In genomic region chr7:66683094-66683769, GRCh38 we compare ENCODE assay signal across 8 cellular contexts. TPM values are rescaled to one million over a fixed set of nuclear protein-coding genes. Genes with fewer than 3 reads are reported as not detected.
A peak's percentile ranks its signal among the peaks of the same experiment; 100 is the strongest.
DNase-seq lines count a peak whose midpoint lies in the region; ATAC-seq, FAIRE-seq and TF ChIP-seq lines count a peak whose summit lies in the region.
"Not testable (repeated sequence)": the region's sequence is repeated elsewhere in the genome, so short reads cannot be mapped to it uniquely, and the experiment has no call there.

No MANE protein-coding gene starts in this region.

- peak overlapping the region; percentile 76; the same call in 1 of the 2 replicates for H3K4me2 ChIP-seq in MM.1S (ENCODE audit: low read depth, low read length)
- H3K4me2 ChIP-seq in K562 (ENCODE audit: insufficient read depth, low read length) = peak overlapping the region; percentile 90
- peak overlapping the region; percentile 90 for H3K4me2 ChIP-seq in parathyroid adenoma (ENCODE audit: low read length)

- not testable (repeated sequence) for TF ChIP-seq EP300 in K562 (IDR thresholded peaks at IDR 0.05; ENCODE audit: low read length)

- peak overlapping the region; percentile 39 for H3K27ac Mint-ChIP-seq in activated CD4-positive, alpha-beta T cell treated with anti-CD3 and anti-CD28 coated beads for 36 hours

- peaks cover 29% of the 10 kb centered on the region for H3K4me1 Mint-ChIP-seq in activated CD4-positive, alpha-beta T cell treated with anti-CD3 and anti-CD28 coated beads for 36 hours

- not testable (repeated sequence) for H3K27ac ChIP-seq in MM.1S (ENCODE audit: low read length); K562 (ENCODE audit: extremely low read depth, low read depth, low read length); parathyroid adenoma; upper lobe of right lung

- H3K4me1 ChIP-seq in MM.1S (ENCODE audit: low read length); parathyroid adenoma: not testable (repeated sequence)
- H3K4me1 ChIP-seq in K562 (replicated peaks in 1 of 2; ENCODE audit: control insufficient read depth in 2 of 2, insufficient read depth in 2 of 2, low read length in 2 of 2) (peaks cover 20 to 46% of the 10 kb centered on the region in 2 experiments; a peak in 4 of 5 replicates), upper lobe of right lung (peaks cover 10% of the 10 kb centered on the region)

- not testable (repeated sequence) for TF ChIP-seq RAD21 in K562 (CRISPR knock-in tag; conservative IDR thresholded peaks at IDR 0.05 in 1 of 2, IDR thresholded peaks at IDR 0.05 in 1 of 2)

- not testable (repeated sequence) for FAIRE-seq in K562 (lab: Jason Lieb, UNC)

- not testable (repeated sequence) for H4K20me1 ChIP-seq in MM.1S (ENCODE audit: insufficient read depth, low read length); K562 (replicated peaks; ENCODE audit: control insufficient read depth, insufficient read depth, low read length)

- H3K4me3 ChIP-seq in MM.1S (ENCODE audit: low read length) = peak overlapping the region; percentile 92
- H3K4me3 ChIP-seq in K562 = peak overlapping the region; percentile 65
- not testable (repeated sequence) for H3K4me3 ChIP-seq in lower leg skin (ENCODE audit: low read depth, poor library complexity, severe bottlenecking)
- H3K4me3 ChIP-seq in parathyroid adenoma (ENCODE audit: low read depth, low read length) = peak overlapping the region; percentile 93
- H3K4me3 ChIP-seq in upper lobe of right lung = peak overlapping the region; percentile 95

- not testable (repeated sequence) for H3K9me2 ChIP-seq in MM.1S (replicated peaks; ENCODE audit: insufficient read depth, low read length)

- POLR2A ChIA-PET in activated CD4-positive, alpha-beta T cell treated with anti-CD3 and anti-CD28 coated beads for 36 hours (lab: Charles Lee) = interaction anchor here (0.6 kb wide), 1 partner anchor 14 kb away, joined by 5 read pairs; no protein-coding TSS in a partner anchor
- POLR2A ChIA-PET in K562 (lab: Yijun Ruan, JAX) = interaction anchor here (0.6 to 1.4 kb wide), 3 partner anchors 14 to 189 kb away, joined by 3 to 7 read pairs (median 4); no protein-coding TSS in a partner anchor

- not testable (repeated sequence) for H3K79me2 ChIP-seq in MM.1S (ENCODE audit: low read length)
- H3K79me2 ChIP-seq in K562 (ENCODE audit: control insufficient read depth, insufficient read depth, low read length) (peaks cover 49% of the 10 kb centered on the region), parathyroid adenoma (peaks cover 11% of the 10 kb centered on the region)

- not testable (repeated sequence) for TF ChIP-seq CTCF in MM.1S (IDR thresholded peaks at IDR 0.05; ENCODE audit: low read length); K562 (IDR thresholded peaks at IDR 0.05 in 2 of 3, conservative IDR thresholded peaks at IDR 0.05 in 1 of 3; ENCODE audit: insufficient read depth in 2 of 3, low read depth in 1 of 3, low read length in 3 of 3); lower leg skin (IDR thresholded peaks at IDR 0.05); parathyroid adenoma (IDR thresholded peaks at IDR 0.05); upper lobe of right lung (IDR thresholded peaks at IDR 0.05)

- H3K27me3 ChIP-seq in MM.1S (replicated peaks; ENCODE audit: insufficient read depth, low read length); K562 (ENCODE audit: control insufficient read depth in 2 of 2, insufficient read depth in 2 of 2, low read length in 2 of 2); parathyroid adenoma (ENCODE audit: control insufficient read depth, insufficient read depth, low read length); upper lobe of right lung: not testable (repeated sequence)

- TF ChIP-seq POLR2A in K562 (conservative IDR thresholded peaks at IDR 0.05); lower leg skin (IDR thresholded peaks at IDR 0.05): not testable (repeated sequence)

- in situ Hi-C loops in K562 (cut with MboI) = not testable (repeated sequence)

- H3K4me3 Mint-ChIP-seq in activated CD4-positive, alpha-beta T cell treated with anti-CD3 and anti-CD28 coated beads for 36 hours = peak overlapping the region; percentile 90

- H3K27me3 Mint-ChIP-seq in activated CD4-positive, alpha-beta T cell treated with anti-CD3 and anti-CD28 coated beads for 36 hours = not testable (repeated sequence)

- WGBS in K562 (ENCODE audit: insufficient coverage, low coverage, missing lambda C conversion rate) = 62% methylated on average over 10 of the region's 10 CpGs
- WGBS in lower leg skin, 2 donors = 49% methylated on average over 10 of the region's 10 CpGs

- H2AFZ ChIP-seq in MM.1S (ENCODE audit: low read length); K562 (ENCODE audit: low read depth, low read length): not testable (repeated sequence)
- H2AFZ ChIP-seq in parathyroid adenoma = peak overlapping the region; percentile 97

- not testable (repeated sequence) for H3K9me1 ChIP-seq in K562 (ENCODE audit: control insufficient read depth, insufficient read depth, low read length)

- DNase-seq in ELR (ENCODE audit: low read depth) (peak; percentile 66), fibroblast of gingiva (ENCODE audit: low read depth) (peak; percentile 35), lower leg skin (ENCODE audit: low spot score in 2 of 2) (peak; percentile 35 to 70)
- DNase-seq in MM.1S; activated CD4-positive, alpha-beta T cell treated with anti-CD3 and anti-CD28 coated beads for 36 hours; K562 (ENCODE audit: extremely low read depth in 1 of 4, low spot score in 3 of 4); upper lobe of right lung: not testable (repeated sequence)

- H3K36me3 Mint-ChIP-seq in activated CD4-positive, alpha-beta T cell treated with anti-CD3 and anti-CD28 coated beads for 36 hours (ENCODE audit: low read depth) = not testable (repeated sequence)

- CTCF ChIA-PET in activated CD4-positive, alpha-beta T cell treated with anti-CD3 and anti-CD28 coated beads for 36 hours (lab: Charles Lee) = interaction anchor here (0.8 kb wide), 1 partner anchor 94 kb away, joined by 3 read pairs; no protein-coding TSS in a partner anchor
- CTCF ChIA-PET in K562 (lab: Yijun Ruan, JAX; ENCODE audit: low intra/inter-chr PET ratio) = interaction anchor here (0.6 kb wide), 1 partner anchor 399 kb away, joined by 3 read pairs; no protein-coding TSS in a partner anchor

- ATAC-seq in activated CD4-positive, alpha-beta T cell treated with anti-CD3 and anti-CD28 coated beads for 36 hours; K562; upper lobe of right lung: not testable (repeated sequence)

- not testable (repeated sequence) for H3K9me3 Mint-ChIP-seq in activated CD4-positive, alpha-beta T cell treated with anti-CD3 and anti-CD28 coated beads for 36 hours (ENCODE audit: low read depth)

- intact Hi-C loops in activated CD4-positive, alpha-beta T cell treated with anti-CD3 and anti-CD28 coated beads for 36 hours (cut with DNase I, micrococcal nuclease) = loop anchor here (2.0 to 10.0 kb wide), 4 partner anchors 58 to 268 kb away; partner anchors contain the start of genes RABGEF1 (in 1 of the 2) and TMEM248 (in 1 of the 2)
- intact Hi-C loops in K562 (cut with micrococcal nuclease); lower leg skin (cut with DNase I; ENCODE audit: low total_unique reads); upper lobe of right lung (cut with DNase I): not testable (repeated sequence)

- H3F3A ChIP-seq in MM.1S (ENCODE audit: insufficient read depth, low read length) = not testable (repeated sequence)

- not testable (repeated sequence) for H3K9ac ChIP-seq in MM.1S (ENCODE audit: low read length); parathyroid adenoma
- H3K9ac ChIP-seq in K562 (ENCODE audit: insufficient read depth in 1 of 2, low read depth in 2 of 2, low read length in 2 of 2) = peak overlapping the region in 1 of 2 experiments; percentile 85; a peak in 1 of 4 replicates

- H3K36me3 ChIP-seq in MM.1S (replicated peaks; ENCODE audit: insufficient read depth, low read length); K562 (ENCODE audit: control insufficient read depth, insufficient read depth, low read length); parathyroid adenoma (ENCODE audit: control insufficient read depth, insufficient read depth, low read length); upper lobe of right lung: not testable (repeated sequence)

- not testable (repeated sequence) for BruUV-seq in K562 (replicated peaks; lab: Mats Ljungman, UMichigan)

- H3K9me3 ChIP-seq in MM.1S (replicated peaks; ENCODE audit: insufficient read depth, low read length); K562 (replicated peaks; ENCODE audit: control insufficient read depth, insufficient read depth, low read depth, low read length); parathyroid adenoma (ENCODE audit: control insufficient read depth, low read length); upper lobe of right lung: not testable (repeated sequence)

RNA-seq across cellular contexts. Expression of gene KCTD7, which starts 54.6 kb away (rescaled TPM):
- total RNA-seq in activated CD4-positive, alpha-beta T cell treated with anti-CD3 and anti-CD28 coated beads for 36 hours = 1 to 10 TPM; 7.8 TPM
- 25.1 and 37.5 TPM in 2 replicates for total RNA-seq in K562 (2011; cell fraction: chromatin; rRNA removed; ENCODE audit: low replicate concordance)
- 22.6 and 24.3 TPM in 2 replicates for total RNA-seq in K562 (2011; cell fraction: nucleolus; rRNA removed)
- total RNA-seq in K562 (2011; cell fraction: nucleoplasm; rRNA removed) = 26.7 and 37.0 TPM in 2 replicates
- total RNA-seq in K562 (2014; rRNA removed) (5.0 and 10.3 TPM in 2 replicates), K562 (2014; rRNA removed; fragmentation: Illumina TruSeq; extraction: Trizol) (9.0 and 9.6 TPM in 2 replicates), K562 (2015; rRNA removed; fragmentation: Illumina TruSeq; extraction: Trizol) (7.6 and 8.2 TPM in 2 replicates), K562 (2021) (11.4 and 12.3 TPM in 2 replicates), lower leg skin (1 to 10 TPM; 5.1 to 8.2 (median 6.1) TPM), upper lobe of right lung (12.5 TPM)
- polyA plus RNA-seq in K562 (2011; rRNA removed) (23.6 and 26.0 TPM in 2 replicates), K562 (2014; fragmentation: Illumina TruSeq; extraction: Trizol) (10.6 and 11.8 TPM in 2 replicates), K562 (2014; fragmentation: Nextera tagmentation; extraction: Ambion mirVana) (1 to 10 TPM; 1.5 to 1.7 TPM), K562 (2014; rRNA removed) (10.1 and 11.7 TPM in 2 replicates)
- 25.6 and 33.4 TPM in 2 replicates for polyA plus RNA-seq in K562 (2011; cell fraction: cytosol; rRNA removed)
- 46.8 and 68.8 TPM in 2 replicates for polyA plus RNA-seq in K562 (2011; cell fraction: nucleus; rRNA removed)
- polyA plus RNA-seq in K562 (2012) = 7.9 and 17.0 TPM in 2 replicates
- 10.4 and 17.3 TPM in 2 replicates for polyA minus RNA-seq in K562 (2011; rRNA and poly(A)+ RNA removed)
- polyA minus RNA-seq in K562 (2011; cell fraction: cytosol; rRNA and poly(A)+ RNA removed) = 7.6 and 9.8 TPM in 2 replicates
- polyA minus RNA-seq in K562 (2011; cell fraction: nucleus; rRNA and poly(A)+ RNA removed) = 10.2 and 12.0 TPM in 2 replicates

RNA-seq across cellular contexts. Expression of gene RABGEF1, which starts 57.3 kb away (rescaled TPM):
- 10 to 100 TPM; 19.3 to 22.5 TPM for total RNA-seq in activated CD4-positive, alpha-beta T cell treated with anti-CD3 and anti-CD28 coated beads for 36 hours
- total RNA-seq in K562 (2011; cell fraction: chromatin; rRNA removed; ENCODE audit: low replicate concordance) = 18.1 and 28.8 TPM in 2 replicates
- 14.2 and 14.7 TPM in 2 replicates for total RNA-seq in K562 (2011; cell fraction: nucleolus; rRNA removed)
- total RNA-seq in K562 (2011; cell fraction: nucleoplasm; rRNA removed) = 16.9 TPM in 2 replicates
- 13.1 and 18.6 TPM in 2 replicates for total RNA-seq in K562 (2014; rRNA removed)
- 20.5 and 24.0 TPM in 2 replicates for total RNA-seq in K562 (2014; rRNA removed; fragmentation: Illumina TruSeq; extraction: Trizol)
- 21.4 and 22.8 TPM in 2 replicates for total RNA-seq in K562 (2015; rRNA removed; fragmentation: Illumina TruSeq; extraction: Trizol)
- 18.2 and 20.7 TPM in 2 replicates for total RNA-seq in K562 (2021)
- 21.1 and 27.4 TPM in 2 replicates for polyA plus RNA-seq in K562 (2011; rRNA removed)
- 17.3 and 26.0 TPM in 2 replicates for polyA plus RNA-seq in K562 (2011; cell fraction: cytosol; rRNA removed)
- polyA plus RNA-seq in K562 (2011; cell fraction: nucleus; rRNA removed) = 18.6 and 24.6 TPM in 2 replicates
- polyA plus RNA-seq in K562 (2012) = 16.3 and 17.0 TPM in 2 replicates
- 23.7 and 29.3 TPM in 2 replicates for polyA plus RNA-seq in K562 (2014; fragmentation: Illumina TruSeq; extraction: Trizol)
- polyA plus RNA-seq in K562 (2014; fragmentation: Nextera tagmentation; extraction: Ambion mirVana) = 10 to 100 TPM in 1 of 2 experiments, 1 to 10 TPM in 1; 7.0 to 11.5 TPM
- 15.1 and 16.3 TPM in 2 replicates for polyA plus RNA-seq in K562 (2014; rRNA removed)
- polyA minus RNA-seq in K562 (2011; rRNA and poly(A)+ RNA removed) = 27.8 and 44.4 TPM in 2 replicates
- 9.0 and 18.9 TPM in 2 replicates for polyA minus RNA-seq in K562 (2011; cell fraction: cytosol; rRNA and poly(A)+ RNA removed)
- polyA minus RNA-seq in K562 (2011; cell fraction: nucleus; rRNA and poly(A)+ RNA removed) = 9.8 and 10.8 TPM in 2 replicates
- 10 to 100 TPM; 44.6 to 53.2 (median 48.1) TPM for total RNA-seq in lower leg skin
- total RNA-seq in upper lobe of right lung = 23.1 TPM
